Comparison of ENCODE assay signal across 12 cellular contexts in the genomic region with DNA sequence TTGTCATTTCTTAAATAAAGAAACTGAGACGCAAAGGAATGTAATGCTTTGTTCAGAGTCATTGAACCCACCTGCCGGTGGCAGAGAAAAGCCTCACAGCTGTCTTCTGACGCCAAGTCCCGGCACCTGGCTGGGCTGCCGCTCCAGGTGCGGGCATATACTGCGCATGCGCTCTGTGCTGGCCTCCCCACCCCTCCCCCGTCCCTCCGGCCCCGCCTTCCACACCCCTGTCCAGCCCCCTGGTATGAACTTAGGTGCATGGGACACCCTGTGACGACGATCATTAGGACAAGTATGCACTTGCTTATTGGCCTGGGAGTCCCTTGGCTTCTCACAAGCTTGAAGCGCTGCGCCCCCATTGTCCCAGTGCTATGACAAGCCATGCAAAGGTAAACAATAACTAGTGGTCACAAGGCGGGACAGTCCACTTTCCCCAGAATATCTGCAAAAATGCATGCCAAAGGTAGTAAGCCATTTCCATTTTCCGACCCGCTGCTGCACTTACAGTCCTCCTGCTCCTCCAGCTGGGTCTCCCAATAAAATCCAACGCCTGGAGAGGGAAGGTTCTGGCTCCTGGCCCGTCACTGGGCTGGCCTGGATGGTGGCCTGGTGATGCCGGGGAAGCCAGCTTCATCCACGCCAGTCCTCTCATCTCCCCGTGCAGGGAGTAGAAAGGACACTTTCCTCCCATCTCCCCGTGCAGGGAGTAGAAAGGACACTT.
DNase-seq lines count a peak whose midpoint lies in the region; ATAC-seq and TF ChIP-seq lines count a peak whose summit lies in the region.
"Had no signal": no experiment of that assay in that cellular context is flagged by ENCODE, and none has a peak within 500 bp of the region (broad histone marks: within the 10 kb centered on the region; RNA-seq: fewer than 3 reads in every experiment).

No MANE protein-coding gene starts in this region.

- peak overlapping the region; percentile 57 for H2AFZ ChIP-seq in mammary epithelial cell (ENCODE audit: low read depth, low read length)

- in situ Hi-C loops in mammary epithelial cell (cut with MboI; ENCODE audit: low sequenced_read_pairs in 2 of 2): no loop called here

- dilution Hi-C loops in mammary epithelial cell (cut with HindIII; ENCODE audit: low sequenced_read_pairs): no loop called here

- H3K9me3 ChIP-seq in mammary epithelial cell (replicated peaks; ENCODE audit: insufficient read depth, low read length) (no peaks in the 10 kb centered on the region), mucosa of descending colon (no peaks in the 10 kb centered on the region), A673 (ENCODE audit: low read depth, low read length, poor library complexity, severe bottlenecking) (no peaks in the 10 kb centered on the region)
- no peaks in the 10 kb centered on the region for H3K9me3 ChIP-seq in naive thymus-derived CD4-positive, alpha-beta T cell (ENCODE audit: control insufficient read depth in 2 of 3, low read length in 3 of 3)
- H3K9me3 ChIP-seq: ovary had no signal

- intact Hi-C loops in mammary epithelial cell (cut with micrococcal nuclease): loop anchor here (2.0 to 5.0 kb wide), 2 partner anchors 34 to 51 kb away; no protein-coding TSS in a partner anchor
- intact Hi-C loops in mucosa of descending colon (cut with DNase I, micrococcal nuclease): no loop called here
- intact Hi-C loops in naive thymus-derived CD4-positive, alpha-beta T cell (cut with micrococcal nuclease): no loop called here
- intact Hi-C loops in A673 (cut with micrococcal nuclease; ENCODE audit: unreplicated experiment): no loop called here

- H3K4me2 ChIP-seq in mammary epithelial cell (ENCODE audit: insufficient read depth, low read depth, low read length): peak overlapping the region; percentile 75

- H3K4me3 Mint-ChIP-seq in naive thymus-derived CD4-positive, alpha-beta T cell: no peak overlapping the region

- no peak overlapping the region for H3K9ac ChIP-seq in mammary epithelial cell (ENCODE audit: insufficient read depth, low read length)

- H3K27me3 ChIP-seq in mammary epithelial cell (ENCODE audit: insufficient read depth, low read length) (no peaks in the 10 kb centered on the region), A673 (replicated peaks; ENCODE audit: insufficient read depth, low read depth, low read length, poor library complexity) (peaks cover 16% of the 10 kb centered on the region)
- no peaks in the 10 kb centered on the region for H3K27me3 ChIP-seq in naive thymus-derived CD4-positive, alpha-beta T cell (ENCODE audit: control insufficient read depth in 2 of 2, insufficient read depth in 2 of 2, low read length in 2 of 2)
- H3K27me3 ChIP-seq: ovary had no signal

- H4K20me1 ChIP-seq in mammary epithelial cell (ENCODE audit: insufficient read depth, low read length): no peaks in the 10 kb centered on the region

- POLR2A ChIA-PET in naive thymus-derived CD4-positive, alpha-beta T cell (lab: Charles Lee): no interaction called here
- POLR2A ChIA-PET in A673 (lab: Charles Lee; ENCODE audit: low non-redundant PET): no interaction called here

- no peaks in the 10 kb centered on the region for H3K36me3 Mint-ChIP-seq in naive thymus-derived CD4-positive, alpha-beta T cell

- H3K4me3 ChIP-seq in mammary epithelial cell (replicated peaks in 1 of 3; ENCODE audit: insufficient read depth in 1 of 3, low read depth in 2 of 3, low read length in 3 of 3): peak overlapping the region in 2 of 3 experiments; percentile 7 to 31
- no peak overlapping the region for H3K4me3 ChIP-seq in mucosa of descending colon
- no peak overlapping the region for H3K4me3 ChIP-seq in naive thymus-derived CD4-positive, alpha-beta T cell (ENCODE audit: low read length)
- no peak overlapping the region for H3K4me3 ChIP-seq in A673 (ENCODE audit: low read depth, low read length, poor library complexity, severe bottlenecking)
- H3K4me3 ChIP-seq: ovary had no signal

- peak; percentile 76 for ATAC-seq in mucosa of descending colon
- no peak for ATAC-seq in naive thymus-derived CD4-positive, alpha-beta T cell

- 5% methylated on average over 18 of the region's 24 CpGs for WGBS in mammary epithelial cell (ENCODE audit: low coverage, missing lambda C conversion rate)

- peak in 1 of 2 donors; percentile 18 for TF ChIP-seq CTCF in mammary epithelial cell (conservative IDR thresholded peaks at IDR 0.05 in 1 of 2, IDR thresholded peaks at IDR 0.05 in 1 of 2; ENCODE audit: extremely low read depth in 1 of 2, insufficient read depth in 1 of 2, low read depth in 1 of 2, low read length in 2 of 2)
- no peak for TF ChIP-seq CTCF in mucosa of descending colon (IDR thresholded peaks at IDR 0.05)
- TF ChIP-seq CTCF in A673 (conservative IDR thresholded peaks at IDR 0.05; ENCODE audit: low read depth, low read length): no peak

- H3K27me3 Mint-ChIP-seq in naive thymus-derived CD4-positive, alpha-beta T cell: peaks cover 0 to 16% (median 7%) of the 10 kb centered on the region in 5 donors

- H3K4me1 ChIP-seq in mammary epithelial cell (ENCODE audit: insufficient read depth, low read length) (peaks cover 11% of the 10 kb centered on the region), mucosa of descending colon (ENCODE audit: low read depth) (peaks cover 16% of the 10 kb centered on the region), A673 (ENCODE audit: insufficient read depth, low read length, poor library complexity, severe bottlenecking) (no peaks in the 10 kb centered on the region)
- no peaks in the 10 kb centered on the region for H3K4me1 ChIP-seq in naive thymus-derived CD4-positive, alpha-beta T cell (ENCODE audit: control insufficient read depth in 2 of 2, insufficient read depth in 2 of 2, low read length in 2 of 2)

- H3K27ac ChIP-seq in mammary epithelial cell (ENCODE audit: insufficient read depth, low read depth, low read length) (no peak overlapping the region), A673 (ENCODE audit: low read depth, low read length, poor library complexity, severe bottlenecking) (no peak overlapping the region)
- H3K27ac ChIP-seq in naive thymus-derived CD4-positive, alpha-beta T cell (ENCODE audit: low read depth, low read length): no peak overlapping the region
- H3K27ac ChIP-seq: ovary had no signal

- H3K79me2 ChIP-seq in mammary epithelial cell (ENCODE audit: insufficient read depth, low read length): no peaks in the 10 kb centered on the region

- no peaks in the 10 kb centered on the region for H3K9me3 Mint-ChIP-seq in naive thymus-derived CD4-positive, alpha-beta T cell

- H3K4me1 Mint-ChIP-seq in naive thymus-derived CD4-positive, alpha-beta T cell: peaks cover 0 to 3% (median 0%) of the 10 kb centered on the region in 7 donors

- BruUV-seq in mammary epithelial cell (replicated peaks; lab: Mats Ljungman, UMichigan) (no TSS peak), A673 (replicated peaks; lab: Mats Ljungman, UMichigan) (no TSS peak)

- H3K27ac Mint-ChIP-seq in naive thymus-derived CD4-positive, alpha-beta T cell: no peak overlapping the region

- no peaks in the 10 kb centered on the region for H3K36me3 ChIP-seq in mammary epithelial cell (ENCODE audit: insufficient read depth, low read length)
- no peaks in the 10 kb centered on the region for H3K36me3 ChIP-seq in mucosa of descending colon (ENCODE audit: low read depth)
- no peaks in the 10 kb centered on the region for H3K36me3 ChIP-seq in naive thymus-derived CD4-positive, alpha-beta T cell (ENCODE audit: control insufficient read depth in 2 of 3, insufficient read depth in 3 of 3, low read length in 3 of 3)
- no peaks in the 10 kb centered on the region for H3K36me3 ChIP-seq in A673 (ENCODE audit: insufficient read depth, low read length, poor library complexity, severe bottlenecking)
- H3K36me3 ChIP-seq: ovary had no signal

- DNase-seq in DMS153 treated with DMSO at 0.1 percent for 48 hours (lab: John Stamatoyannopoulos, UW; ENCODE audit: unreplicated experiment): peak; percentile 53
- DNase-seq in NCI-H146 (lab: John Stamatoyannopoulos, UW): peak; percentile 66
- DNase-seq in mammary epithelial cell: peak; percentile 25
- peak in 2 of 3 donors; percentile 56 to 66 for DNase-seq in mucosa of descending colon
- no peak for DNase-seq in UCSD-AML1 (lab: John Stamatoyannopoulos, UW; ENCODE audit: unreplicated experiment)
- DNase-seq in naive thymus-derived CD4-positive, alpha-beta T cell: no peak
- no peak for DNase-seq in KG1 (lab: John Stamatoyannopoulos, UW)
- DNase-seq in A673 (ENCODE audit: low spot score): no peak
- DNase-seq: activated T-cell treated with anti-CD3 and anti-CD28 coated beads, Interleukin-2, amount 50 U/mL, for 1 hour; NCI-H524 treated with DMSO at 0.1 percent for 48 hours; T1000 had no signal

- CTCF ChIA-PET in mammary epithelial cell (lab: Charles Lee; ENCODE audit: low non-redundant PET): interaction anchor here (0.6 kb wide), 1 partner anchor 520 kb away, joined by 9 read pairs; no protein-coding TSS in a partner anchor
- CTCF ChIA-PET in naive thymus-derived CD4-positive, alpha-beta T cell (lab: Charles Lee): no interaction called here
- CTCF ChIA-PET in A673 (lab: Charles Lee): no interaction called here

Comparison
In these comparisons a context has a peak if more than half of its experiments do, and no peak if none do; other contexts are left out.
1. DNase-seq: peak in DMS153 treated with DMSO at 0.1 percent for 48 hours (single experiment), NCI-H146 (single experiment), mammary epithelial cell (single experiment) and mucosa of descending colon (2 of 3); none in UCSD-AML1 (single experiment), naive thymus-derived CD4-positive, alpha-beta T cell (0 of 9), KG1 (single experiment) and A673 (single experiment).
2. H3K4me3 ChIP-seq: peak in mammary epithelial cell (2 of 3); none in mucosa of descending colon (single experiment), naive thymus-derived CD4-positive, alpha-beta T cell (single experiment) and A673 (single experiment).